Comparison of ENCODE assay signal across 9 cellular contexts in genomic region chr17:27601975-27602302, GRCh38. TPM values are rescaled to one million over a fixed set of nuclear protein-coding genes. Genes with fewer than 3 reads are reported as not detected.
A peak's percentile ranks its signal among the peaks of the same experiment; 100 is the strongest.
DNase-seq lines count a peak whose midpoint lies in the region; ATAC-seq and TF ChIP-seq lines count a peak whose summit lies in the region.
"Had no signal": no experiment of that assay in that cellular context is flagged by ENCODE, and none has a peak within 500 bp of the region (broad histone marks: within the 10 kb centered on the region; RNA-seq: fewer than 3 reads in every experiment).

No MANE protein-coding gene starts in this region.

- no peak overlapping the region for H3K56ac ChIP-seq in mesendoderm (ENCODE audit: low read length)

- no peak for ATAC-seq in RWPE2 (ENCODE audit: low read depth)

- no peaks in the 10 kb centered on the region for H3K9me3 ChIP-seq in RWPE2 (ENCODE audit: severe bottlenecking)

- peaks cover 3% of the 10 kb centered on the region for H3K4me1 ChIP-seq in RWPE2 (ENCODE audit: insufficient read depth, poor library complexity, severe bottlenecking)
- no peaks in the 10 kb centered on the region for H3K4me1 ChIP-seq in mesendoderm (ENCODE audit: control insufficient read depth, low read depth, low read length)

- no peaks in the 10 kb centered on the region for H3K79me2 ChIP-seq in mesendoderm (ENCODE audit: control insufficient read depth, insufficient read depth, low read length)

- H3K9me3 Mint-ChIP-seq in CD14-positive monocyte (no peaks in the 10 kb centered on the region), HFFc6 (no peaks in the 10 kb centered on the region), neural crest cell (no peaks in the 10 kb centered on the region)

- H3K4me1 Mint-ChIP-seq in CD14-positive monocyte = peaks cover 8% of the 10 kb centered on the region
- H3K4me1 Mint-ChIP-seq in HFFc6 (ENCODE audit: low read depth) = no peaks in the 10 kb centered on the region
- H3K4me1 Mint-ChIP-seq in neural crest cell = peaks cover 14% of the 10 kb centered on the region

- H3K23ac ChIP-seq in mesendoderm (ENCODE audit: low read length) = no peak overlapping the region

- H3K36me3 ChIP-seq in RWPE2 (ENCODE audit: low read depth) (no peaks in the 10 kb centered on the region), mesendoderm (ENCODE audit: control insufficient read depth, insufficient read depth, low read length) (no peaks in the 10 kb centered on the region)

- TF ChIP-seq CTCF in CD14-positive monocyte (IDR thresholded peaks at IDR 0.05) = peak; percentile 47
- TF ChIP-seq CTCF in HFFc6 (IDR thresholded peaks at IDR 0.05) = peak; percentile 60
- peak; percentile 59 for TF ChIP-seq CTCF in RWPE2 (IDR thresholded peaks at IDR 0.05; ENCODE audit: poor library complexity, severe bottlenecking)
- peak; percentile 27 for TF ChIP-seq CTCF in neural crest cell (conservative IDR thresholded peaks at IDR 0.05)

- H3K4me2 ChIP-seq in mesendoderm (ENCODE audit: low read length) = no peak overlapping the region

- no peak overlapping the region for H2BK15ac ChIP-seq in mesendoderm (replicated peaks; ENCODE audit: low read depth)

- H3K4me3 ChIP-seq in RWPE2 (ENCODE audit: severe bottlenecking) (no peak overlapping the region), mesendoderm (ENCODE audit: low read length) (no peak overlapping the region)
- H3K4me3 ChIP-seq: SK-N-MC had no signal

- H2BK120ac ChIP-seq in mesendoderm (ENCODE audit: low read depth, low read length) = no peak overlapping the region

- H3K27ac ChIP-seq in RWPE2 (ENCODE audit: poor library complexity, severe bottlenecking) = no peak overlapping the region
- H3K27ac ChIP-seq in mesendoderm (ENCODE audit: low read depth, low read length) = no peak overlapping the region
- H3K27ac ChIP-seq: HL-60, SK-N-MC had no signal

- H3K27me3 ChIP-seq in RWPE2 (ENCODE audit: insufficient read depth, poor library complexity, severe bottlenecking) = no peaks in the 10 kb centered on the region
- H3K27me3 ChIP-seq in mesendoderm (ENCODE audit: insufficient read depth, low read length, poor library complexity) = no peaks in the 10 kb centered on the region

- H3K36me3 Mint-ChIP-seq in CD14-positive monocyte = peaks cover 64 to 79% of the 10 kb centered on the region in 2 donors
- no peaks in the 10 kb centered on the region for H3K36me3 Mint-ChIP-seq in HFFc6 (ENCODE audit: low read depth)
- no peaks in the 10 kb centered on the region for H3K36me3 Mint-ChIP-seq in neural crest cell (ENCODE audit: low read depth)

- H3K27ac Mint-ChIP-seq in CD14-positive monocyte (no peak overlapping the region), HFFc6 (no peak overlapping the region), neural crest cell (ENCODE audit: unreplicated experiment) (no peak overlapping the region)

- DNase-seq in CD14-positive monocyte (ENCODE audit: low spot score) (no peak), HFFc6 (no peak), RWPE2 (ENCODE audit: low spot score) (no peak), neural crest cell (ENCODE audit: low read depth, low spot score) (no peak), HPDE6-E6E7 (ENCODE audit: extremely low spot score) (no peak), mesendoderm (no peak), pons (ENCODE audit: low spot score) (no peak)

- H3K4me3 Mint-ChIP-seq in CD14-positive monocyte (no peak overlapping the region), HFFc6 (no peak overlapping the region), neural crest cell (no peak overlapping the region)

- intact Hi-C loops in CD14-positive monocyte (cut with micrococcal nuclease) = loop anchor here (1.0 to 5.0 kb wide), 5 partner anchors 49 to 365 kb away; no protein-coding TSS in a partner anchor

- H3K79me1 ChIP-seq in mesendoderm (ENCODE audit: low read length) = no peaks in the 10 kb centered on the region

- WGBS in mesendoderm (ENCODE audit: extremely low coverage, insufficient coverage, low lambda C conversion rate) = no CpG with 5 or more reads among the region's 2 CpGs

- no peak overlapping the region for H2AK5ac ChIP-seq in mesendoderm (ENCODE audit: low read length)

- H3K9ac ChIP-seq in mesendoderm (ENCODE audit: low read length) = no peak overlapping the region

- no peak overlapping the region for H2BK5ac ChIP-seq in mesendoderm (ENCODE audit: low read length)

- no peak overlapping the region for H3K4ac ChIP-seq in mesendoderm (ENCODE audit: low read depth, low read length)

- no peak overlapping the region for H4K8ac ChIP-seq in mesendoderm (ENCODE audit: low read depth, low read length)

- H4K5ac ChIP-seq in mesendoderm (ENCODE audit: low read length) = no peak overlapping the region

- H3K27me3 Mint-ChIP-seq in CD14-positive monocyte (ENCODE audit: low read depth in 3 of 3) (peaks cover 0 to 2% (median 0%) of the 10 kb centered on the region in 3 donors), HFFc6 (ENCODE audit: insufficient read depth) (no peaks in the 10 kb centered on the region), neural crest cell (ENCODE audit: low read depth) (no peaks in the 10 kb centered on the region)

- H3K18ac ChIP-seq in mesendoderm (ENCODE audit: low read length) = no peak overlapping the region

RNA-seq across cellular contexts. Expression of gene LGALS9, which starts 29.0 kb away (rescaled TPM):
- polyA plus RNA-seq in CD14-positive monocyte = 100 to 1,000 TPM; 149 TPM
- total RNA-seq in HFFc6 (2021; fragmentation: NEBNext Ultra II Directional; extraction: Animal tissue kit (Norgen Biotek cat#: 25700)) = under 1 TPM in 2 of 6 experiments, not detected in 4; 0.17 TPM
- total RNA-seq in neural crest cell = 0.84 and 2.1 TPM in 2 replicates
- polyA plus RNA-seq in mesendoderm (2013, experiment 1 of 2) = 0.29 TPM
- 0.48 TPM for polyA plus RNA-seq in mesendoderm (2013, experiment 2 of 2)
